In genomic region chr4:180031330-180031729, GRCh38 we compare ENCODE assay signal across 17 cellular contexts.
DNase-seq lines count a peak whose midpoint lies in the region; ATAC-seq and TF ChIP-seq lines count a peak whose summit lies in the region.
"Had no signal": no experiment of that assay in that cellular context is flagged by ENCODE, and none has a peak within 500 bp of the region (broad histone marks: within the 10 kb centered on the region; RNA-seq: fewer than 3 reads in every experiment).

No MANE protein-coding gene starts in this region.

- H3K27me3 ChIP-seq in IMR-90 (ENCODE audit: control insufficient read depth, insufficient read depth, low read length) (no peaks in the 10 kb centered on the region), adipocyte (replicated peaks; ENCODE audit: control insufficient read depth, insufficient read depth, low read length) (no peaks in the 10 kb centered on the region)
- H3K27me3 ChIP-seq: BLaER1 treated with 17β-estradiol and CSF1 and Interleukin-3, amounts not matched to agents 10 nM and 100 nM had no signal

- H3K4me1 ChIP-seq in IMR-90 (ENCODE audit: control insufficient read depth, insufficient read depth, low read length) (no peaks in the 10 kb centered on the region), adipocyte (ENCODE audit: control insufficient read depth, insufficient read depth, low read length) (no peaks in the 10 kb centered on the region)
- H3K4me1 ChIP-seq: BLaER1 treated with 17β-estradiol and CSF1 and Interleukin-3, amounts not matched to agents 10 nM and 100 nM; Caco-2 had no signal

- H3K36me3 ChIP-seq in IMR-90 (ENCODE audit: control insufficient read depth, insufficient read depth, low read length) = no peaks in the 10 kb centered on the region
- no peaks in the 10 kb centered on the region for H3K36me3 ChIP-seq in adipocyte (ENCODE audit: control insufficient read depth, insufficient read depth, low read length, severe bottlenecking)
- H3K36me3 ChIP-seq: BLaER1 treated with 17β-estradiol and CSF1 and Interleukin-3, amounts not matched to agents 10 nM and 100 nM had no signal

- TF ChIP-seq POLR2A in IMR-90 (IDR thresholded peaks at IDR 0.05; ENCODE audit: low read depth, low read length) = no peak

- H2BK20ac ChIP-seq in IMR-90 (ENCODE audit: low read depth, low read length) = no peak overlapping the region

- no peak overlapping the region for H4K91ac ChIP-seq in IMR-90 (ENCODE audit: insufficient read depth, low read depth, low read length)

- POLR2A ChIA-PET in IMR-90 (lab: Charles Lee; ENCODE audit: unreplicated experiment) = no interaction called here

- no peaks in the 10 kb centered on the region for H3K79me1 ChIP-seq in IMR-90 (ENCODE audit: low read depth in 1 of 2, low read length in 2 of 2)

- intact Hi-C loops in IMR-90 (cut with micrococcal nuclease) = no loop called here

- no peak overlapping the region for H3K56ac ChIP-seq in IMR-90 (ENCODE audit: extremely low read depth, insufficient read depth, low read length)

- no peak overlapping the region for H2AFZ ChIP-seq in IMR-90 (replicated peaks; ENCODE audit: low read length, poor library complexity)

- H2BK15ac ChIP-seq in IMR-90 (ENCODE audit: low read depth, low read length) = no peak overlapping the region

- no peak overlapping the region for H3K4me2 ChIP-seq in IMR-90 (ENCODE audit: low read depth, low read length)
- H3K4me2 ChIP-seq: BLaER1 treated with 17β-estradiol and CSF1 and Interleukin-3, amounts not matched to agents 10 nM and 100 nM had no signal

- no peaks in the 10 kb centered on the region for H4K20me1 ChIP-seq in IMR-90 (ENCODE audit: insufficient read depth, low read length)
- H4K20me1 ChIP-seq: BLaER1 treated with 17β-estradiol and CSF1 and Interleukin-3, amounts not matched to agents 10 nM and 100 nM had no signal

- H3K9me3 ChIP-seq in IMR-90 (ENCODE audit: control insufficient read depth, insufficient read depth, low read length) = no peaks in the 10 kb centered on the region
- H3K9me3 ChIP-seq in adipocyte (ENCODE audit: control insufficient read depth, low read length) = no peaks in the 10 kb centered on the region
- H3K9me3 ChIP-seq: BLaER1 treated with 17β-estradiol and CSF1 and Interleukin-3, amounts not matched to agents 10 nM and 100 nM; Caco-2 had no signal

- no peak overlapping the region for H2AK5ac ChIP-seq in IMR-90 (ENCODE audit: low read depth, low read length)

- H3K4ac ChIP-seq in IMR-90 (ENCODE audit: low read depth, low read length) = no peak overlapping the region

- no peak overlapping the region for H3K27ac ChIP-seq in IMR-90 (ENCODE audit: insufficient read depth, low read length)
- H3K27ac ChIP-seq: BLaER1 treated with 17β-estradiol and CSF1 and Interleukin-3, amounts not matched to agents 10 nM and 100 nM; C4-2B had no signal

- H4K5ac ChIP-seq in IMR-90 (ENCODE audit: low read depth, low read length) = no peak overlapping the region

- no peak overlapping the region for H3K18ac ChIP-seq in IMR-90 (ENCODE audit: low read depth, low read length)

- no peak overlapping the region for H3K14ac ChIP-seq in IMR-90 (replicated peaks; ENCODE audit: low read depth, low read length)

- H3K23ac ChIP-seq in IMR-90 (ENCODE audit: low read depth, low read length) = no peak overlapping the region

- no peak overlapping the region for H2AK9ac ChIP-seq in IMR-90 (replicated peaks; ENCODE audit: low read depth, low read length, poor library complexity)

- TF ChIP-seq CTCF in IMR-90 (conservative IDR thresholded peaks at IDR 0.05; ENCODE audit: low read depth, low read length) (no peak), epithelial cell of esophagus (IDR thresholded peaks at IDR 0.05; ENCODE audit: insufficient read depth, low read depth, low read length, missing control alignments) (no peak)

- no CpG with 5 or more reads among the region's 1 CpG for WGBS in IMR-90 (ENCODE audit: extremely low coverage in 2 of 2, insufficient read length in 1 of 2), 2 experiments

- CTCF ChIA-PET in IMR-90 (lab: Yijun Ruan, JAX) = interaction anchor here (1.0 kb wide), 1 partner anchor 11 kb away, joined by 4 read pairs; no protein-coding TSS in a partner anchor

- H3K9ac ChIP-seq in IMR-90 (ENCODE audit: low read depth, low read length) (no peak overlapping the region), adipocyte (ENCODE audit: low read length) (no peak overlapping the region)
- H3K9ac ChIP-seq: BLaER1 treated with 17β-estradiol and CSF1 and Interleukin-3, amounts not matched to agents 10 nM and 100 nM had no signal

- no peak overlapping the region for H3K4me3 ChIP-seq in IMR-90 (ENCODE audit: insufficient read depth, low read depth, low read length)
- no peak overlapping the region for H3K4me3 ChIP-seq in adipocyte (ENCODE audit: low read length)
- no peak overlapping the region for H3K4me3 ChIP-seq in epithelial cell of esophagus (ENCODE audit: low read length)
- H3K4me3 ChIP-seq: BLaER1 treated with 17β-estradiol and CSF1 and Interleukin-3, amounts not matched to agents 10 nM and 100 nM; GM12878 had no signal

- no TSS peak for BruUV-seq in IMR-90 (replicated peaks; lab: Mats Ljungman, UMichigan)

- DNase-seq in IMR-90 = no peak
- peak; percentile 4 for DNase-seq in adipocyte (ENCODE audit: low read depth)
- peak; percentile 10 for DNase-seq in epithelial cell of esophagus (ENCODE audit: low read depth)
- DNase-seq in effector CD8-positive, alpha-beta T cell (lab: John Stamatoyannopoulos, UW) = no peak
- no peak for DNase-seq in GM03348 (ENCODE audit: low spot score)
- DNase-seq: 8988T; ACHN; AML-193; Caco-2; Calu3; CD4-positive, alpha-beta T cell; CD8-positive, alpha-beta T cell; DMS79 treated with DMSO at 0.1 percent for 48 hours; GF-D8 had no signal

- in situ Hi-C loops in IMR-90 (cut with MboI; ENCODE audit: low sequenced_read_pairs) = no loop called here

- ATAC-seq in IMR-90 (ENCODE audit: low read depth) = no peak
- ATAC-seq: CD8-positive, alpha-beta T cell; GM12878 had no signal

- H2BK5ac ChIP-seq in IMR-90 (ENCODE audit: low read depth, low read length, poor library complexity, severe bottlenecking) = no peak overlapping the region

- no peak overlapping the region for H2BK120ac ChIP-seq in IMR-90 (ENCODE audit: low read depth, low read length)

- no peak for TF ChIP-seq RAD21 in IMR-90 (IDR thresholded peaks at IDR 0.05; ENCODE audit: low read length)

- dilution Hi-C loops in IMR-90 (cut with HindIII; ENCODE audit: low sequenced_read_pairs, unreplicated experiment) = no loop called here

- H4K8ac ChIP-seq in IMR-90 (ENCODE audit: low read depth in 2 of 2, low read length in 2 of 2) = no peak overlapping the region

- H3K9me1 ChIP-seq in IMR-90 (ENCODE audit: insufficient read depth, low read length) = no peaks in the 10 kb centered on the region

TF ChIP-seq in IMR-90, 13 proteins besides CTCF, POLR2A, EP300 and RAD21:
- peak; percentile 57; the same call in 1 of the 2 replicates for TF ChIP-seq CEBPB (IDR thresholded peaks at IDR 0.05; ENCODE audit: low read depth, low read length)
- TF ChIP-seq RFX5 (IDR thresholded peaks at IDR 0.05; ENCODE audit: low read depth, low read length) = no peak
- no peak for TF ChIP-seq FOS (IDR thresholded peaks at IDR 0.05; ENCODE audit: low read depth, low read length)
TF ChIP-seq in IMR-90: peak in this region for 1.

Comparison
In these comparisons a context has a peak if more than half of its experiments do, and no peak if none do; other contexts are left out.
1. DNase-seq: peak in adipocyte (single experiment) and epithelial cell of esophagus (single experiment); none in IMR-90 (single experiment), effector CD8-positive, alpha-beta T cell (single experiment) and GM03348 (single experiment).